Comparison of ENCODE assay signal across 8 cellular contexts in the genomic region with DNA sequence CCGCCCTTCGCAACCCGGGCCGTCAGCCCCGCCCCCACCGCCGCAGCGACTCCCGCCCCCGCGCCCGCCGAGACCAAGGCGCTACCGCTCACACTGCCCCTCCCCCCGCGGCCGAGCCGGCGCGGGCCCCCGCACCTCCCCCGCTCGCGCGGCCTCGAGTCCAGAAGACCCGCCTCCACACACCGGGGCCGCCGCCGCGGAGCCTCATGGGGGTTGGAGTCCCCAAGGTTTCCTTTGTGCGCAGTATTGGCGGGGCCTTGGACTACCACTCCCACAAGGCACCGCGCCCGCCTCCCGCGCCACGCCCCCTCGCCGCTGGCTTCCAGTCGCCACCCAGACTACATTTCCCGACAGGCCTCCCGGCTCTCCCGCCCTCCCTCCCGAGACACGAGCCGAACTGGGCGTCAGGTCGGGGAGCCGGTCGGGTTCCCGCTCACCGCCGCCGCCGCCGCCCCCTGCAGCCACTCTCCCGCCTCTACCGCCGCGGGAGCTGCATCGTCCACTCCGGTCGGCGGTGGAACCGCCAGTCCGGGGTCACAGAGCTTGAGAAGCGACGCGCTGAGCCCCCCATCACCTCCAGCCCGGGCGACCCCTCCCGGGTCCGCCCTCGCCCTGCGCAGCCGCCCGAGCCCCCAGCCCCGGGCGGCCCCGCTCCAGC. TPM values are rescaled to one million over a fixed set of nuclear protein-coding genes. Genes with fewer than 3 reads are reported as not detected.
DNase-seq lines count a peak whose midpoint lies in the region; ATAC-seq and TF ChIP-seq lines count a peak whose summit lies in the region.

Gene PHF13, plus strand, starts transcription at position 371 of the 658 bp plus-strand sequence. CDS start 336 bp downstream, outside the sequence.

- CTCF ChIA-PET in BJ (lab: Yijun Ruan, JAX) = no interaction called here

- ATAC-seq in GM19324 (IDR thresholded peaks at IDR 0.05; ENCODE audit: low FRiP score, unreplicated experiment) = peak; percentile 96
- peak; percentile 91 for ATAC-seq in HG03460 (IDR thresholded peaks at IDR 0.05; ENCODE audit: unreplicated experiment)

- POLR2A ChIA-PET in BJ (lab: Charles Lee) = no interaction called here

- H3K36me3 ChIP-seq in BJ (ENCODE audit: control insufficient read depth, insufficient read depth, low read length) = peaks cover 3% of the 10 kb centered on the region

- TF ChIP-seq CTCF in BJ (IDR thresholded peaks at IDR 0.05; ENCODE audit: insufficient read depth, low read depth, low read length) (no peak), choroid plexus epithelial cell (conservative IDR thresholded peaks at IDR 0.05; ENCODE audit: low read depth, low read length) (no peak)

- no peaks in the 10 kb centered on the region for H3K27me3 ChIP-seq in BJ (ENCODE audit: control insufficient read depth, insufficient read depth, low read length)

- DNase-seq in BJ (ENCODE audit: low read depth) (peak; percentile 83), NCI-H524 treated with DMSO at 0.1 percent for 48 hours (lab: John Stamatoyannopoulos, UW) (peak; percentile 90), choroid plexus epithelial cell (ENCODE audit: low read depth) (peak; percentile 100), kidney tubule cell (ENCODE audit: low spot score) (peak; percentile 99)
- DNase-seq in activated CD4-positive, alpha-beta T cell treated with anti-CD3 and anti-CD28 coated beads for 4 hours = peak; percentile 99
- DNase-seq in stimulated activated CD4-positive, alpha-beta T cell treated with anti-CD3 and anti-CD28 coated beads, Interleukin-1b, Interleukin-23, amount 100 ng/mL, for 1 hour (ENCODE audit: low read depth in 2 of 2) = peak; percentile 98 to 99

- H3K4me3 ChIP-seq in BJ (ENCODE audit: low read depth, low read length) = peak within 1 kb of the TSS; percentile 87
- H3K4me3 ChIP-seq in choroid plexus epithelial cell (ENCODE audit: low read depth, low read length) = peak within 1 kb of the TSS; percentile 84

RNA-seq across cellular contexts. Expression of gene PHF13, which starts in this region (rescaled TPM):
- polyA plus RNA-seq in BJ (2011; rRNA removed) = 7.9 and 9.4 TPM in 2 replicates
- polyA minus RNA-seq in BJ (2011; rRNA and poly(A)+ RNA removed) = 6.5 and 10.2 TPM in 2 replicates

Comparison
In these comparisons a context has a peak if more than half of its experiments do, and no peak if none do; other contexts are left out.
1. Peak in every context shown above with its lines: DNase-seq, ATAC-seq and H3K4me3 ChIP-seq.